ENCODE assay signal across 15 cellular contexts in genomic region chr3:72384602-72385001, GRCh38.
DNase-seq lines count a peak whose midpoint lies in the region; ATAC-seq lines count a peak whose summit lies in the region.
"Had no signal": no experiment of that assay in that cellular context is flagged by ENCODE, and none has a peak within 500 bp of the region (broad histone marks: within the 10 kb centered on the region; RNA-seq: fewer than 3 reads in every experiment).

No MANE protein-coding gene starts in this region.

- H3K4me1 ChIP-seq in Karpas-422 (ENCODE audit: low read length) = no peaks in the 10 kb centered on the region

- ATAC-seq in GM21390 (IDR thresholded peaks at IDR 0.05; ENCODE audit: unreplicated experiment) = peak; percentile 65
- no peak for ATAC-seq in memory B cell (ENCODE audit: low read depth)
- ATAC-seq in HG03196 (IDR thresholded peaks at IDR 0.05; ENCODE audit: unreplicated experiment) = no peak
- ATAC-seq: K562 had no signal

- no peaks in the 10 kb centered on the region for H3K27me3 Mint-ChIP-seq in activated T-cell treated with anti-CD3 and anti-CD28 coated beads, Interleukin-2, amount 50 U/mL, for 24 hours
- no peaks in the 10 kb centered on the region for H3K27me3 Mint-ChIP-seq in T-helper 2 cell treated with Interferon-gamma antibody and Interleukin-4, amounts not matched to agents 5 μg/mL and 100 μg/mL, for 36 hours (ENCODE audit: low read depth)
- H3K27me3 Mint-ChIP-seq in memory B cell = no peaks in the 10 kb centered on the region
- H3K27me3 Mint-ChIP-seq: activated CD4-positive, alpha-beta memory T cell treated with anti-CD3 and anti-CD28 coated beads, Interleukin-2, amount 10 ng/mL, durations not matched to agents 7 days and 5 days had no signal

- peaks cover 94% of the 10 kb centered on the region for H3K4me1 Mint-ChIP-seq in activated T-cell treated with anti-CD3 and anti-CD28 coated beads, Interleukin-2, amount 50 U/mL, for 24 hours (ENCODE audit: low read depth)
- peaks cover 73% of the 10 kb centered on the region for H3K4me1 Mint-ChIP-seq in T-helper 2 cell treated with Interferon-gamma antibody and Interleukin-4, amounts not matched to agents 5 μg/mL and 100 μg/mL, for 36 hours (ENCODE audit: low read depth)
- peaks cover 47% of the 10 kb centered on the region for H3K4me1 Mint-ChIP-seq in memory B cell

- no peaks in the 10 kb centered on the region for H3K27me3 ChIP-seq in Karpas-422 (ENCODE audit: low read length)

- H3K27ac ChIP-seq in Karpas-422 (ENCODE audit: low read length) = no peak overlapping the region

- no peak overlapping the region for H2AFZ ChIP-seq in Karpas-422 (ENCODE audit: low read length)

- peak overlapping the region; percentile 53 for H3K27ac Mint-ChIP-seq in activated T-cell treated with anti-CD3 and anti-CD28 coated beads, Interleukin-2, amount 50 U/mL, for 24 hours
- peak overlapping the region; percentile 47 for H3K27ac Mint-ChIP-seq in T-helper 2 cell treated with Interferon-gamma antibody and Interleukin-4, amounts not matched to agents 5 μg/mL and 100 μg/mL, for 36 hours
- peak overlapping the region; percentile 15 for H3K27ac Mint-ChIP-seq in memory B cell
- H3K27ac Mint-ChIP-seq: activated CD4-positive, alpha-beta memory T cell treated with anti-CD3 and anti-CD28 coated beads, Interleukin-2, amount 10 ng/mL, durations not matched to agents 7 days and 5 days had no signal

- no peaks in the 10 kb centered on the region for H3K36me3 ChIP-seq in Karpas-422 (ENCODE audit: insufficient read depth, low read length)

- H4K20me1 ChIP-seq in Karpas-422 (ENCODE audit: insufficient read depth, low read depth, low read length) = peaks cover 87% of the 10 kb centered on the region

- H3K4me2 ChIP-seq in Karpas-422 (ENCODE audit: low read depth, low read length, poor library complexity, severe bottlenecking) = no peak overlapping the region

- peaks cover 47% of the 10 kb centered on the region for H3K36me3 Mint-ChIP-seq in activated T-cell treated with anti-CD3 and anti-CD28 coated beads, Interleukin-2, amount 50 U/mL, for 24 hours (ENCODE audit: low read depth)
- H3K36me3 Mint-ChIP-seq in T-helper 2 cell treated with Interferon-gamma antibody and Interleukin-4, amounts not matched to agents 5 μg/mL and 100 μg/mL, for 36 hours (ENCODE audit: low read depth) = peaks cover 2% of the 10 kb centered on the region
- no peaks in the 10 kb centered on the region for H3K36me3 Mint-ChIP-seq in memory B cell

- no peak overlapping the region for H3K4me3 Mint-ChIP-seq in activated T-cell treated with anti-CD3 and anti-CD28 coated beads, Interleukin-2, amount 50 U/mL, for 24 hours
- peak overlapping the region; percentile 32 for H3K4me3 Mint-ChIP-seq in T-helper 2 cell treated with Interferon-gamma antibody and Interleukin-4, amounts not matched to agents 5 μg/mL and 100 μg/mL, for 36 hours
- H3K4me3 Mint-ChIP-seq in memory B cell = no peak overlapping the region
- H3K4me3 Mint-ChIP-seq: activated CD4-positive, alpha-beta memory T cell treated with anti-CD3 and anti-CD28 coated beads, Interleukin-2, amount 10 ng/mL, durations not matched to agents 7 days and 5 days had no signal

- H3K9me3 ChIP-seq in Karpas-422 (ENCODE audit: low read length) = no peaks in the 10 kb centered on the region

- H3K9me2 ChIP-seq in Karpas-422 (replicated peaks; ENCODE audit: insufficient read depth, low read length) = no peaks in the 10 kb centered on the region

- H3K79me2 ChIP-seq in Karpas-422 (ENCODE audit: low read length) = no peaks in the 10 kb centered on the region

- H3K9ac ChIP-seq in Karpas-422 (ENCODE audit: low read length) = no peak overlapping the region

- H3K4me3 ChIP-seq in Karpas-422 (ENCODE audit: low read length) = no peak overlapping the region
- H3K4me3 ChIP-seq: K562 had no signal

- no peak for DNase-seq in activated T-cell treated with anti-CD3 and anti-CD28 coated beads, Interleukin-2, amount 50 U/mL, for 24 hours
- no peak for DNase-seq in activated T-cell treated with anti-CD3 and anti-CD28 coated beads, Interleukin-2, amount 50 U/mL, for 48 hours
- DNase-seq in T-helper 2 cell treated with Interferon-gamma antibody and Interleukin-4, amounts not matched to agents 5 μg/mL and 100 μg/mL, for 36 hours (ENCODE audit: low spot score) = no peak
- DNase-seq in memory B cell (ENCODE audit: low spot score in 2 of 2) (no peak), COLO829 (ENCODE audit: low spot score) (no peak), Karpas-422 (no peak)
- DNase-seq: activated CD4-positive, alpha-beta memory T cell treated with anti-CD3 and anti-CD28 coated beads, Interleukin-2, amount 10 ng/mL, durations not matched to agents 7 days and 5 days; cortex of kidney; mesendoderm; NCI-H1417; RPMI8226; stimulated activated CD4-positive, alpha-beta T cell treated with anti-CD3 and anti-CD28 coated beads, Interleukin-15, amount 100 ng/mL, for 24 hours had no signal

- no peaks in the 10 kb centered on the region for H3K9me3 Mint-ChIP-seq in activated T-cell treated with anti-CD3 and anti-CD28 coated beads, Interleukin-2, amount 50 U/mL, for 24 hours
- H3K9me3 Mint-ChIP-seq in T-helper 2 cell treated with Interferon-gamma antibody and Interleukin-4, amounts not matched to agents 5 μg/mL and 100 μg/mL, for 36 hours = no peaks in the 10 kb centered on the region
- no peaks in the 10 kb centered on the region for H3K9me3 Mint-ChIP-seq in memory B cell
- H3K9me3 Mint-ChIP-seq: activated CD4-positive, alpha-beta memory T cell treated with anti-CD3 and anti-CD28 coated beads, Interleukin-2, amount 10 ng/mL, durations not matched to agents 7 days and 5 days had no signal
